In the genomic region with DNA sequence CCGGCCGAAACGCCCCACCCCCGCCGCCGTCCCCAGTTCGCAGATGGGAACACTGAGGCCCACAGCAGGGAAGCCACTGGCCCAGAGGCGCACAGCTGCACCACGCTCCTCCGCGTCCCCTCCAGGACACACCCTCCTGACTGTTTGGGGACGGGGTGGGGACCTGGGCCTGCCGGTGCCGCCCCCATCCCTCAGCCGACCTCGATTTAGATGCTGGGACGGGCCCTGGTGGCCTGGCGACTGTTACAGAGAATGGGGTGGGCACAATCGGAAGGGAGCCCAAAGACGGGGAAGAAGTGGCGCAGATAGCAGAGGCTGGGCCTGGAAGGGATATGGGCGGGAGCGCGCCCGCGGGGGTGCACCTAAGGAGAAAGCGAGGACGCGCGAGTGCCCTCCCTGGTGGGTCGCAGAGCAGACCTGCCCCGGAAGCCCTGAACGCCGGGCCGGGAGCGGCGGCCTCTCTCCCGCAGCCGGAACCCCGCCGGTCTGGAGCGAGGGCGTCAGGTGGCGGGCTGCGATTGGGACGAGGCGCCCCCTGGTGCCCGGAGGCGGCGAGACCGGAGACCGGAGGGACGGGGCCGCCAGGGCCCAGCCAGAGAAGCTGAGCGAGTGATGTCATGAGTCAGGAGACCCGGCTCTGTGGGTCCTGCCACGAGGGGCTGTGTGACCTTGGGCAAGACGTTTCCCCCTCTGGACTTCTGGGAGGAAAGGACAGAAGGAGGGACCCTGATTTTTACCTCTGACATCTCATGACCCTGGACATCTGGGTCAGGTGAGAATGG, we compare ENCODE assay signal across 1 cellular context.
A peak's percentile ranks its signal among the peaks of the same experiment; 100 is the strongest.
TF ChIP-seq lines count a peak whose summit lies in the region.

No MANE protein-coding gene starts in this region.

TF ChIP-seq in K562, 482 proteins besides CTCF, POLR2A, EP300 and RAD21 (continued from another document and continues in another):
- TF ChIP-seq, protein P1, sequence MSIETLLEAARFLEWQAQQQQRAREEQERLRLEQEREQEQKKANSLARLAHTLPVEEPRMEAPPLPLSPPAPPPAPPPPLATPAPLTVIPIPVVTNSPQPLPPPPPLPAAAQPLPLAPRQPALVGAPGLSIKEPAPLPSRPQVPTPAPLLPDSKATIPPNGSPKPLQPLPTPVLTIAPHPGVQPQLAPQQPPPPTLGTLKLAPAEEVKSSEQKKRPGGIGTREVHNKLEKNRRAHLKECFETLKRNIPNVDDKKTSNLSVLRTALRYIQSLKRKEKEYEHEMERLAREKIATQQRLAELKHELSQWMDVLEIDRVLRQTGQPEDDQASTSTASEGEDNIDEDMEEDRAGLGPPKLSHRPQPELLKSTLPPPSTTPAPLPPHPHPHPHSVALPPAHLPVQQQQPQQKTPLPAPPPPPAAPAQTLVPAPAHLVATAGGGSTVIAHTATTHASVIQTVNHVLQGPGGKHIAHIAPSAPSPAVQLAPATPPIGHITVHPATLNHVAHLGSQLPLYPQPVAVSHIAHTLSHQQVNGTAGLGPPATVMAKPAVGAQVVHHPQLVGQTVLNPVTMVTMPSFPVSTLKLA (conservative IDR thresholded peaks at IDR 0.05) = peak; percentile 70 to 84; a peak in 3 of 4 replicates
- TF ChIP-seq NCOA1 (IDR thresholded peaks at IDR 0.05; ENCODE audit: low read depth) = peak; percentile 49; the same call in 1 of the 2 replicates
- peak; percentile 74; the same call in 1 of the 2 replicates for TF ChIP-seq JUN (IDR thresholded peaks at IDR 0.05; ENCODE audit: borderline replicate concordance, low read depth, low read length)
- TF ChIP-seq JUN (CRISPR knock-in tag; IDR thresholded peaks at IDR 0.05; ENCODE audit: borderline replicate concordance) = 0 out of 2 replicates have a peak, but pooled peaks have one; percentile 37
- TF ChIP-seq USF1 (CRISPR knock-in tag; IDR thresholded peaks at IDR 0.05) = peak; percentile 77
- no peak for TF ChIP-seq ZNF318 (IDR thresholded peaks at IDR 0.05; ENCODE audit: borderline replicate concordance in 1 of 2, low read depth in 1 of 2)
- no peak for TF ChIP-seq ZNF507 (tag; conservative IDR thresholded peaks at IDR 0.05)
- TF ChIP-seq RFX7 (CRISPR knock-in tag; IDR thresholded peaks at IDR 0.05) = no peak
- no peak; the same call in 1 of the 2 replicates for TF ChIP-seq PML (IDR thresholded peaks at IDR 0.05; ENCODE audit: low read length)
- no peak for TF ChIP-seq ZNF311 (CRISPR knock-in tag; IDR thresholded peaks at IDR 0.05)
- no peak for TF ChIP-seq RUNX1 (IDR thresholded peaks at IDR 0.05; ENCODE audit: low read depth)
- TF ChIP-seq HDGF (IDR thresholded peaks at IDR 0.05) = peak; percentile 89
- TF ChIP-seq ESRRA (IDR thresholded peaks at IDR 0.05; ENCODE audit: borderline replicate concordance, low read depth) = peak; percentile 82
- TF ChIP-seq RAD51 (IDR thresholded peaks at IDR 0.05; ENCODE audit: borderline replicate concordance, low read depth) = peak; percentile 48; the same call in 1 of the 2 replicates
- peak; percentile 69 for TF ChIP-seq HCFC1 (IDR thresholded peaks at IDR 0.05; ENCODE audit: low read depth, low read length)
- TF ChIP-seq ZNF407 (IDR thresholded peaks at IDR 0.05; ENCODE audit: low read depth) = no peak
- no peak for TF ChIP-seq SLC30A9 (CRISPR knock-in tag; IDR thresholded peaks at IDR 0.05)
- peak; percentile 34 to 63; a peak in 1 of 4 replicates for TF ChIP-seq FOXK2 (conservative IDR thresholded peaks at IDR 0.05 in 1 of 2, IDR thresholded peaks at IDR 0.05 in 1 of 2; ENCODE audit: low read depth in 2 of 2)
- TF ChIP-seq CAMTA2 (CRISPR knock-in tag; conservative IDR thresholded peaks at IDR 0.05) = no peak
- TF ChIP-seq CHD1 (IDR thresholded peaks at IDR 0.05; ENCODE audit: low read length) = no peak
- no peak for TF ChIP-seq ZNF780A (CRISPR knock-in tag; IDR thresholded peaks at IDR 0.05)
- TF ChIP-seq ZFP91 (CRISPR knock-in tag; IDR thresholded peaks at IDR 0.05) = 0 out of 2 replicates have a peak, but pooled peaks have one; percentile 47
- no peak for TF ChIP-seq HDAC3 (IDR thresholded peaks at IDR 0.05; ENCODE audit: borderline replicate concordance, partially characterized antibody)
- peak; percentile 13; the same call in 1 of the 2 replicates for TF ChIP-seq ZNF830 (CRISPR knock-in tag; IDR thresholded peaks at IDR 0.05)
- TF ChIP-seq HNRNPLL (IDR thresholded peaks at IDR 0.05; ENCODE audit: low read depth, low read length, poor library complexity, severe bottlenecking) = peak; percentile 50
- TF ChIP-seq, protein P2, sequence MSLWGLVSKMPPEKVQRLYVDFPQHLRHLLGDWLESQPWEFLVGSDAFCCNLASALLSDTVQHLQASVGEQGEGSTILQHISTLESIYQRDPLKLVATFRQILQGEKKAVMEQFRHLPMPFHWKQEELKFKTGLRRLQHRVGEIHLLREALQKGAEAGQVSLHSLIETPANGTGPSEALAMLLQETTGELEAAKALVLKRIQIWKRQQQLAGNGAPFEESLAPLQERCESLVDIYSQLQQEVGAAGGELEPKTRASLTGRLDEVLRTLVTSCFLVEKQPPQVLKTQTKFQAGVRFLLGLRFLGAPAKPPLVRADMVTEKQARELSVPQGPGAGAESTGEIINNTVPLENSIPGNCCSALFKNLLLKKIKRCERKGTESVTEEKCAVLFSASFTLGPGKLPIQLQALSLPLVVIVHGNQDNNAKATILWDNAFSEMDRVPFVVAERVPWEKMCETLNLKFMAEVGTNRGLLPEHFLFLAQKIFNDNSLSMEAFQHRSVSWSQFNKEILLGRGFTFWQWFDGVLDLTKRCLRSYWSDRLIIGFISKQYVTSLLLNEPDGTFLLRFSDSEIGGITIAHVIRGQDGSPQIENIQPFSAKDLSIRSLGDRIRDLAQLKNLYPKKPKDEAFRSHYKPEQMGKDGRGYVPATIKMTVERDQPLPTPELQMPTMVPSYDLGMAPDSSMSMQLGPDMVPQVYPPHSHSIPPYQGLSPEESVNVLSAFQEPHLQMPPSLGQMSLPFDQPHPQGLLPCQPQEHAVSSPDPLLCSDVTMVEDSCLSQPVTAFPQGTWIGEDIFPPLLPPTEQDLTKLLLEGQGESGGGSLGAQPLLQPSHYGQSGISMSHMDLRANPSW (CRISPR knock-in tag; IDR thresholded peaks at IDR 0.05) = peak; percentile 48; the same call in 1 of the 2 replicates
